ENCODE assay signal across 10 cellular contexts in genomic region chr20:36481380-36482043, GRCh38. TPM values are rescaled to one million over a fixed set of nuclear protein-coding genes. Genes with fewer than 3 reads are reported as not detected.
A peak's percentile ranks its signal among the peaks of the same experiment; 100 is the strongest.
DNase-seq lines count a peak whose midpoint lies in the region; ATAC-seq and TF ChIP-seq lines count a peak whose summit lies in the region.
"Had no signal": no experiment of that assay in that cellular context is flagged by ENCODE, and none has a peak within 500 bp of the region (broad histone marks: within the 10 kb centered on the region; RNA-seq: fewer than 3 reads in every experiment).

No MANE protein-coding gene starts in this region.

- ATAC-seq in HG02938 (IDR thresholded peaks at IDR 0.05; ENCODE audit: unreplicated experiment) (no peak), HG02798 (IDR thresholded peaks at IDR 0.05; ENCODE audit: poor library complexity, unreplicated experiment) (no peak), GM18511 (IDR thresholded peaks at IDR 0.05; ENCODE audit: unreplicated experiment) (no peak)

- DNase-seq in AG10803 (ENCODE audit: low read depth) (no peak), LHCN-M2 (ENCODE audit: low read depth) (peak; percentile 43), caudate nucleus (lab: John Stamatoyannopoulos, UW) (peak in 1 of 61 donors; percentile 65), nephron progenitor cell (no peak), uterus (no peak)
- DNase-seq: stimulated activated CD4-positive, alpha-beta T cell treated with anti-CD3 and anti-CD28 coated beads, Interleukin-2, amount 100 ng/mL, for 24 hours; transverse colon had no signal

- H3K4me1 Mint-ChIP-seq in nephron progenitor cell, result peaks cover 71% of the 10 kb centered on the region

- no peak overlapping the region for H3K4me3 Mint-ChIP-seq in nephron progenitor cell

- peaks cover 11 to 18% of the 10 kb centered on the region in 2 donors for H3K4me1 ChIP-seq in uterus

- H3K27ac Mint-ChIP-seq in nephron progenitor cell, result peak overlapping the region; percentile 78

- H3K9me3 Mint-ChIP-seq in nephron progenitor cell, result no peaks in the 10 kb centered on the region

- H3K27ac ChIP-seq in caudate nucleus (ENCODE audit: low read depth, low read length) (peak overlapping the region; percentile 1), uterus (no peak overlapping the region)

- TF ChIP-seq POLR2A in uterus (IDR thresholded peaks at IDR 0.05), result no peak

- H3K36me3 ChIP-seq in uterus, result no peaks in the 10 kb centered on the region
- H3K36me3 ChIP-seq: transverse colon had no signal

- H3K27me3 Mint-ChIP-seq in nephron progenitor cell (ENCODE audit: low read depth, poor library complexity), result peaks cover 2% of the 10 kb centered on the region

- H3K36me3 Mint-ChIP-seq in nephron progenitor cell (ENCODE audit: low read depth), result peaks cover 21% of the 10 kb centered on the region

- H3K4me3 ChIP-seq in AG10803 (ENCODE audit: low read length), result no peak overlapping the region
- H3K4me3 ChIP-seq in uterus, result no peak overlapping the region
- H3K4me3 ChIP-seq: transverse colon had no signal

- H3K27me3 ChIP-seq in uterus, result no peaks in the 10 kb centered on the region
- H3K27me3 ChIP-seq: transverse colon had no signal

- intact Hi-C loops in uterus (cut with DNase I; ENCODE audit: low total_unique reads), result no loop called here

- H3K9me3 ChIP-seq in uterus, result no peaks in the 10 kb centered on the region
- H3K9me3 ChIP-seq: transverse colon had no signal

- TF ChIP-seq CTCF in AG10803 (conservative IDR thresholded peaks at IDR 0.05; ENCODE audit: low read length), result 0 out of 2 replicates have a peak, but pooled peaks have one; percentile 6
- no peak for TF ChIP-seq CTCF in nephron progenitor cell (IDR thresholded peaks at IDR 0.05)
- TF ChIP-seq CTCF in uterus (IDR thresholded peaks at IDR 0.05), result no peak

RNA-seq across cellular contexts. Expression of gene MYL9, which starts 59.8 kb away (rescaled TPM):
- 80.9 and 83.7 TPM in 2 replicates for total RNA-seq in LHCN-M2 (2014; rRNA removed)
- 1,611 TPM for polyA plus RNA-seq in LHCN-M2 (2012)
- 1,000 to 10,000 TPM in 1 of 4 donors, 100 to 1,000 TPM in 2, 10 to 100 TPM in 1; 18.5 to 1,447 (median 245) TPM for total RNA-seq in uterus
